ENCODE assay signal across 1 cellular context in the genomic region with DNA sequence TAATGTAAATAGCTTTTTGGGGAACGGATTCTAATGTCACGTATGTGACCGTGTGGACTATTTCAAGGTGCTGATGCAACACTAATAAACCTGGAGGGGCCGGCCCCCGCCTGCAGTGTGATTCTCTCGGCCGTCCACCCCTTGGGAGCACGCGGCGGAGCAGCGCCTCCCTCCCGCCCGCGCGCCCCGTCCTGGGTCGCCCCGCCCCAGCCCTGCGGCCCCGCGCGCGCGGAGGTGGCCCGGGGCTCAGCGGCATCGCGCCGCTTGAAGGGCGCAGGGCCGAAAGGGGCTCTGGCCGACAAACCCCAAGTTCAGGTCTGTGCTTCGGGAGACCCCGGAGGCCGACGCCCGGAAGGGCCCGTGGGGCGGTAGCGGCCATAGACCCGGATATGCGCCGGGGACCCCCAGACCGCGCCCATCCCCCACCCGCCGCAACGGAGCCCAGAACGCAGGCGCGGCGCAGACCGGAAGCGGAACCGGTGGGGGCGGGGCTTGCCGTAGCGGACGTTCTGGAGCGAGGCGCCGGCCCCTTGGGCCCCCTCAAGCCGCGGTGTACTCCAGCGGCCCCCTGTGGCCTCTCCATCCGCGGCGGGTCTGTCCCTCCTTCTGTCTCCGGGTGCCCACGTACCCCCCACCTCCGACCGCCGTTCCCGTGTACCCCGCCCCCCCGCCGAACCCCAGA.
TF ChIP-seq lines count a peak whose summit lies in the region.

A gene with protein sequence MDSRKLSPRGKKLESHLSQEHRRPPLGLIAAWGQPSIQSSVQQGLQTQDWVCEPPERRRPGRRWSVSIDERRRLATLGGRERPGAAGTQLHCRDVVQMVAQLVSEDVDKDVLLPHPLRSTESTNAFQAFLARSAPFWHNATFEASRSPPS (plus strand): TSS at position 495 of the 682 bp plus-strand sequence. CDS start 803 bp downstream, outside the sequence.

TF ChIP-seq in HepG2, 621 proteins besides CTCF, POLR2A, EP300 and RAD21 (continued from another document and continues in another):
- TF ChIP-seq, protein P1, sequence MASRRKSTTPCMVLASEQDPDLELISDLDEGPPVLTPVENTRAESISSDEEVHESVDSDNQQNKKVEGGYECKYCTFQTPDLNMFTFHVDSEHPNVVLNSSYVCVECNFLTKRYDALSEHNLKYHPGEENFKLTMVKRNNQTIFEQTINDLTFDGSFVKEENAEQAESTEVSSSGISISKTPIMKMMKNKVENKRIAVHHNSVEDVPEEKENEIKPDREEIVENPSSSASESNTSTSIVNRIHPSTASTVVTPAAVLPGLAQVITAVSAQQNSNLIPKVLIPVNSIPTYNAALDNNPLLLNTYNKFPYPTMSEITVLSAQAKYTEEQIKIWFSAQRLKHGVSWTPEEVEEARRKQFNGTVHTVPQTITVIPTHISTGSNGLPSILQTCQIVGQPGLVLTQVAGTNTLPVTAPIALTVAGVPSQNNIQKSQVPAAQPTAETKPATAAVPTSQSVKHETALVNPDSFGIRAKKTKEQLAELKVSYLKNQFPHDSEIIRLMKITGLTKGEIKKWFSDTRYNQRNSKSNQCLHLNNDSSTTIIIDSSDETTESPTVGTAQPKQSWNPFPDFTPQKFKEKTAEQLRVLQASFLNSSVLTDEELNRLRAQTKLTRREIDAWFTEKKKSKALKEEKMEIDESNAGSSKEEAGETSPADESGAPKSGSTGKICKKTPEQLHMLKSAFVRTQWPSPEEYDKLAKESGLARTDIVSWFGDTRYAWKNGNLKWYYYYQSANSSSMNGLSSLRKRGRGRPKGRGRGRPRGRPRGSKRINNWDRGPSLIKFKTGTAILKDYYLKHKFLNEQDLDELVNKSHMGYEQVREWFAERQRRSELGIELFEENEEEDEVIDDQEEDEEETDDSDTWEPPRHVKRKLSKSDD (CRISPR knock-in tag; IDR thresholded peaks at IDR 0.05; ENCODE audit: low read depth), result peak; percentile 26; the same call in 1 of the 2 replicates
- peak; percentile 42; the same call in 1 of the 2 replicates for TF ChIP-seq KMT2A (CRISPR knock-in tag; IDR thresholded peaks at IDR 0.05)
- peak; percentile 47; the same call in 1 of the 2 replicates for TF ChIP-seq MIER3 (CRISPR knock-in tag; IDR thresholded peaks at IDR 0.05; ENCODE audit: borderline replicate concordance)
- TF ChIP-seq ZSCAN29 (CRISPR knock-in tag; conservative IDR thresholded peaks at IDR 0.05), result no peak
- no peak for TF ChIP-seq TAF15 (IDR thresholded peaks at IDR 0.05; ENCODE audit: low read depth, low read length, poor library complexity, severe bottlenecking)
- TF ChIP-seq, protein P2, sequence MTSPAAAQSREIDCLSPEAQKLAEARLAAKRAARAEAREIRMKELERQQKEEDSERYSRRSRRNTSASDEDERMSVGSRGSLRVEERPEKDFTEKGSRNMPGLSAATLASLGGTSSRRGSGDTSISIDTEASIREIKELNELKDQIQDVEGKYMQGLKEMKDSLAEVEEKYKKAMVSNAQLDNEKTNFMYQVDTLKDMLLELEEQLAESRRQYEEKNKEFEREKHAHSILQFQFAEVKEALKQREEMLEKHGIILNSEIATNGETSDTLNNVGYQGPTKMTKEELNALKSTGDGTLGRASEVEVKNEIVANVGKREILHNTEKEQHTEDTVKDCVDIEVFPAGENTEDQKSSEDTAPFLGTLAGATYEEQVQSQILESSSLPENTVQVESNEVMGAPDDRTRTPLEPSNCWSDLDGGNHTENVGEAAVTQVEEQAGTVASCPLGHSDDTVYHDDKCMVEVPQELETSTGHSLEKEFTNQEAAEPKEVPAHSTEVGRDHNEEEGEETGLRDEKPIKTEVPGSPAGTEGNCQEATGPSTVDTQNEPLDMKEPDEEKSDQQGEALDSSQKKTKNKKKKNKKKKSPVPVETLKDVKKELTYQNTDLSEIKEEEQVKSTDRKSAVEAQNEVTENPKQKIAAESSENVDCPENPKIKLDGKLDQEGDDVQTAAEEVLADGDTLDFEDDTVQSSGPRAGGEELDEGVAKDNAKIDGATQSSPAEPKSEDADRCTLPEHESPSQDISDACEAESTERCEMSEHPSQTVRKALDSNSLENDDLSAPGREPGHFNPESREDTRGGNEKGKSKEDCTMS (CRISPR knock-in tag; conservative IDR thresholded peaks at IDR 0.05), result no peak
- TF ChIP-seq KDM2A (CRISPR knock-in tag; IDR thresholded peaks at IDR 0.05; ENCODE audit: borderline replicate concordance, low read depth), result peak; percentile 98
- TF ChIP-seq, protein P3, sequence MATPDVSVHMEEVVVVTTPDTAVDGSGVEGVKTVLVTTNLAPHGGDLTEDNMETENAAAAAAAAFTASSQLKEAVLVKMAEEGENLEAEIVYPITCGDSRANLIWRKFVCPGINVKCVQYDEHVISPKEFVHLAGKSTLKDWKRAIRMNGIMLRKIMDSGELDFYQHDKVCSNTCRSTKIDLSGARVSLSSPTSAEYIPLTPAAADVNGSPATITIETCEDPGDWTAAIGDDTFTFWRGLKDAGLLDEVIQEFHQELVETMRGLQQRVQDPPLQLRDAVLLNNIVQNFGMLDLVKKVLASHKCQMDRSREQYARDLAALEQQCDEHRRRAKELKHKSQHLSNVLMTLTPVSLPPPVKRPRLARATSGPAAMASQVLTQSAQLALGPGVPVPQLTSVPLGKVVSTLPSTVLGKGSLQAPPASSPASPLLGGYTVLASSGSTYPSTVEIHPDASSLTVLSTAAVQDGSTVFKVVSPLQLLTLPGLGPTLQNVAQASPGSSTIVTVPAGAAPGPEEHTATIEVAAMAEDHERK (CRISPR knock-in tag; IDR thresholded peaks at IDR 0.05; ENCODE audit: low read depth), result 0 out of 2 replicates have a peak, but pooled peaks have one; percentile 44
- TF ChIP-seq ZNF253 (CRISPR knock-in tag; IDR thresholded peaks at IDR 0.05; ENCODE audit: borderline replicate concordance), result no peak
- 0 out of 2 replicates have a peak, but pooled peaks have one; percentile 27 for TF ChIP-seq ZNF563 (CRISPR knock-in tag; IDR thresholded peaks at IDR 0.05)
- TF ChIP-seq SOX5 (CRISPR knock-in tag; IDR thresholded peaks at IDR 0.05; ENCODE audit: borderline replicate concordance), result 0 out of 2 replicates have a peak, but pooled peaks have one; percentile 6
- 0 out of 2 replicates have a peak, but pooled peaks have one; percentile 33 for TF ChIP-seq GATA4 (IDR thresholded peaks at IDR 0.05; ENCODE audit: borderline replicate concordance, low read depth)
- TF ChIP-seq ZNF839 (CRISPR knock-in tag; IDR thresholded peaks at IDR 0.05; ENCODE audit: borderline replicate concordance), result no peak
- TF ChIP-seq PPARG (CRISPR knock-in tag; conservative IDR thresholded peaks at IDR 0.05), result no peak
- peak; percentile 64; the same call in 1 of the 2 replicates for TF ChIP-seq ZNF547 (CRISPR knock-in tag; IDR thresholded peaks at IDR 0.05)
- TF ChIP-seq, protein P4, sequence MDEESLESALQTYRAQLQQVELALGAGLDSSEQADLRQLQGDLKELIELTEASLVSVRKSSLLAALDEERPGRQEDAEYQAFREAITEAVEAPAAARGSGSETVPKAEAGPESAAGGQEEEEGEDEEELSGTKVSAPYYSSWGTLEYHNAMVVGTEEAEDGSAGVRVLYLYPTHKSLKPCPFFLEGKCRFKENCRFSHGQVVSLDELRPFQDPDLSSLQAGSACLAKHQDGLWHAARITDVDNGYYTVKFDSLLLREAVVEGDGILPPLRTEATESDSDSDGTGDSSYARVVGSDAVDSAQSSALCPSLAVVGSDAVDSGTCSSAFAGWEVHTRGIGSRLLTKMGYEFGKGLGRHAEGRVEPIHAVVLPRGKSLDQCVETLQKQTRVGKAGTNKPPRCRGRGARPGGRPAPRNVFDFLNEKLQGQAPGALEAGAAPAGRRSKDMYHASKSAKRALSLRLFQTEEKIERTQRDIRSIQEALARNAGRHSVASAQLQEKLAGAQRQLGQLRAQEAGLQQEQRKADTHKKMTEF (CRISPR knock-in tag; IDR thresholded peaks at IDR 0.05), result peak; percentile 81; the same call in 1 of the 2 replicates
- TF ChIP-seq ZNF772 (CRISPR knock-in tag; IDR thresholded peaks at IDR 0.05), result 0 out of 2 replicates have a peak, but pooled peaks have one; percentile 10
- no peak for TF ChIP-seq ZNF30 (CRISPR knock-in tag; IDR thresholded peaks at IDR 0.05)
- no peak; the same call in 1 of the 2 replicates for TF ChIP-seq ZNF501 (CRISPR knock-in tag; IDR thresholded peaks at IDR 0.05)
- peak; percentile 46; the same call in 1 of the 2 replicates for TF ChIP-seq FOXC1 (CRISPR knock-in tag; IDR thresholded peaks at IDR 0.05; ENCODE audit: borderline replicate concordance)
- peak; percentile 78 for TF ChIP-seq ASH2L (IDR thresholded peaks at IDR 0.05; ENCODE audit: insufficient read length, low read depth, low read length)
- peak; percentile 89 for TF ChIP-seq ZBTB7B (CRISPR knock-in tag; IDR thresholded peaks at IDR 0.05)
- no peak for TF ChIP-seq RFX5 (IDR thresholded peaks at IDR 0.05; ENCODE audit: low read depth, low read length)
- TF ChIP-seq FOXO1 (CRISPR knock-in tag; IDR thresholded peaks at IDR 0.05), result no peak
- TF ChIP-seq, protein P5, sequence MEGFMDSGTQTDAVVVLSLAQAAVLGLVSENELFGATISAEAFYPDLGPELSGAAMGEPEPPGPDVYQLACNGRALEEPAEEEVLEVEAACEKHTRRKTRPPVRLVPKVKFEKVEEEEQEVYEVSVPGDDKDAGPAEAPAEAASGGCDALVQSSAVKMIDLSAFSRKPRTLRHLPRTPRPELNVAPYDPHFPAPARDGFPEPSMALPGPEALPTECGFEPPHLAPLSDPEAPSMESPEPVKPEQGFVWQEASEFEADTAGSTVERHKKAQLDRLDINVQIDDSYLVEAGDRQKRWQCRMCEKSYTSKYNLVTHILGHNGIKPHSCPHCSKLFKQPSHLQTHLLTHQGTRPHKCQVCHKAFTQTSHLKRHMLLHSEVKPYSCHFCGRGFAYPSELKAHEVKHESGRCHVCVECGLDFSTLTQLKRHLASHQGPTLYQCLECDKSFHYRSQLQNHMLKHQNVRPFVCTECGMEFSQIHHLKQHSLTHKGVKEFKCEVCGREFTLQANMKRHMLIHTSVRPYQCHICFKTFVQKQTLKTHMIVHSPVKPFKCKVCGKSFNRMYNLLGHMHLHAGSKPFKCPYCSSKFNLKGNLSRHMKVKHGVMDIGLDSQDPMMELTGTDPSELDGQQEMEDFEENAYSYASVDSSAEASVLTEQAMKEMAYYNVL (CRISPR knock-in tag; IDR thresholded peaks at IDR 0.05; ENCODE audit: borderline replicate concordance), result peak; percentile 43; the same call in 1 of the 2 replicates
- TF ChIP-seq KAT8 (CRISPR knock-in tag; IDR thresholded peaks at IDR 0.05), result peak; percentile 89
- no peak for TF ChIP-seq ZKSCAN5 (CRISPR knock-in tag; IDR thresholded peaks at IDR 0.05)
- peak; percentile 85 for TF ChIP-seq GATAD1 (CRISPR knock-in tag; IDR thresholded peaks at IDR 0.05)
- TF ChIP-seq SETDB1 (CRISPR knock-in tag; IDR thresholded peaks at IDR 0.05; ENCODE audit: borderline replicate concordance), result no peak
- peak; percentile 55 for TF ChIP-seq PRPF4 (IDR thresholded peaks at IDR 0.05; ENCODE audit: low read depth, low read length, poor library complexity, severe bottlenecking)
- peak; percentile 89 for TF ChIP-seq ELF1 (CRISPR knock-in tag; IDR thresholded peaks at IDR 0.05)
- TF ChIP-seq ZSCAN9 (CRISPR knock-in tag; IDR thresholded peaks at IDR 0.05; ENCODE audit: borderline replicate concordance), result no peak
- TF ChIP-seq, protein P6, sequence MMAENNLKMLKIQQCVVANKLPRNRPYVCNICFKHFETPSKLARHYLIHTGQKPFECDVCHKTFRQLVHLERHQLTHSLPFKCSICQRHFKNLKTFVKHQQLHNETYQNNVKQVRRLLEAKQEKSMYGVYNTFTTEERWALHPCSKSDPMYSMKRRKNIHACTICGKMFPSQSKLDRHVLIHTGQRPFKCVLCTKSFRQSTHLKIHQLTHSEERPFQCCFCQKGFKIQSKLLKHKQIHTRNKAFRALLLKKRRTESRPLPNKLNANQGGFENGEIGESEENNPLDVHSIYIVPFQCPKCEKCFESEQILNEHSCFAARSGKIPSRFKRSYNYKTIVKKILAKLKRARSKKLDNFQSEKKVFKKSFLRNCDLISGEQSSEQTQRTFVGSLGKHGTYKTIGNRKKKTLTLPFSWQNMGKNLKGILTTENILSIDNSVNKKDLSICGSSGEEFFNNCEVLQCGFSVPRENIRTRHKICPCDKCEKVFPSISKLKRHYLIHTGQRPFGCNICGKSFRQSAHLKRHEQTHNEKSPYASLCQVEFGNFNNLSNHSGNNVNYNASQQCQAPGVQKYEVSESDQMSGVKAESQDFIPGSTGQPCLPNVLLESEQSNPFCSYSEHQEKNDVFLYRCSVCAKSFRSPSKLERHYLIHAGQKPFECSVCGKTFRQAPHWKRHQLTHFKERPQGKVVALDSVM (CRISPR knock-in tag; IDR thresholded peaks at IDR 0.05), result 0 out of 2 replicates have a peak, but pooled peaks have one; percentile 4
- peak; percentile 80 for TF ChIP-seq POLR2AphosphoS5 (IDR thresholded peaks at IDR 0.05; ENCODE audit: low read depth, low read length)
- TF ChIP-seq ATF7-NPFF (CRISPR knock-in tag; IDR thresholded peaks at IDR 0.05; ENCODE audit: low read depth), result peak; percentile 56
- TF ChIP-seq, protein P7, sequence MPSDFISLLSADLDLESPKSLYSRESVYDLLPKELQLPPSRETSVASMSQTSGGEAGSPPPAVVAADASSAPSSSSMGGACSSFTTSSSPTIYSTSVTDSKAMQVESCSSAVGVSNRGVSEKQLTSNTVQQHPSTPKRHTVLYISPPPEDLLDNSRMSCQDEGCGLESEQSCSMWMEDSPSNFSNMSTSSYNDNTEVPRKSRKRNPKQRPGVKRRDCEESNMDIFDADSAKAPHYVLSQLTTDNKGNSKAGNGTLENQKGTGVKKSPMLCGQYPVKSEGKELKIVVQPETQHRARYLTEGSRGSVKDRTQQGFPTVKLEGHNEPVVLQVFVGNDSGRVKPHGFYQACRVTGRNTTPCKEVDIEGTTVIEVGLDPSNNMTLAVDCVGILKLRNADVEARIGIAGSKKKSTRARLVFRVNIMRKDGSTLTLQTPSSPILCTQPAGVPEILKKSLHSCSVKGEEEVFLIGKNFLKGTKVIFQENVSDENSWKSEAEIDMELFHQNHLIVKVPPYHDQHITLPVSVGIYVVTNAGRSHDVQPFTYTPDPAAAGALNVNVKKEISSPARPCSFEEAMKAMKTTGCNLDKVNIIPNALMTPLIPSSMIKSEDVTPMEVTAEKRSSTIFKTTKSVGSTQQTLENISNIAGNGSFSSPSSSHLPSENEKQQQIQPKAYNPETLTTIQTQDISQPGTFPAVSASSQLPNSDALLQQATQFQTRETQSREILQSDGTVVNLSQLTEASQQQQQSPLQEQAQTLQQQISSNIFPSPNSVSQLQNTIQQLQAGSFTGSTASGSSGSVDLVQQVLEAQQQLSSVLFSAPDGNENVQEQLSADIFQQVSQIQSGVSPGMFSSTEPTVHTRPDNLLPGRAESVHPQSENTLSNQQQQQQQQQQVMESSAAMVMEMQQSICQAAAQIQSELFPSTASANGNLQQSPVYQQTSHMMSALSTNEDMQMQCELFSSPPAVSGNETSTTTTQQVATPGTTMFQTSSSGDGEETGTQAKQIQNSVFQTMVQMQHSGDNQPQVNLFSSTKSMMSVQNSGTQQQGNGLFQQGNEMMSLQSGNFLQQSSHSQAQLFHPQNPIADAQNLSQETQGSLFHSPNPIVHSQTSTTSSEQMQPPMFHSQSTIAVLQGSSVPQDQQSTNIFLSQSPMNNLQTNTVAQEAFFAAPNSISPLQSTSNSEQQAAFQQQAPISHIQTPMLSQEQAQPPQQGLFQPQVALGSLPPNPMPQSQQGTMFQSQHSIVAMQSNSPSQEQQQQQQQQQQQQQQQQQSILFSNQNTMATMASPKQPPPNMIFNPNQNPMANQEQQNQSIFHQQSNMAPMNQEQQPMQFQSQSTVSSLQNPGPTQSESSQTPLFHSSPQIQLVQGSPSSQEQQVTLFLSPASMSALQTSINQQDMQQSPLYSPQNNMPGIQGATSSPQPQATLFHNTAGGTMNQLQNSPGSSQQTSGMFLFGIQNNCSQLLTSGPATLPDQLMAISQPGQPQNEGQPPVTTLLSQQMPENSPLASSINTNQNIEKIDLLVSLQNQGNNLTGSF (CRISPR knock-in tag; IDR thresholded peaks at IDR 0.05), result peak; percentile 7; the same call in 1 of the 2 replicates
- TF ChIP-seq, protein P8, sequence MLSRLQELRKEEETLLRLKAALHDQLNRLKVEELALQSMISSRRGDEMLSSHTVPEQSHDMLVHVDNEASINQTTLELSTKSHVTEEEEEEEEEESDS (CRISPR knock-in tag; IDR thresholded peaks at IDR 0.05; ENCODE audit: borderline replicate concordance), result no peak
- TF ChIP-seq AHR (CRISPR knock-in tag; IDR thresholded peaks at IDR 0.05), result peak; percentile 48; the same call in 1 of the 2 replicates
- peak; percentile 77 for TF ChIP-seq SP2 (CRISPR knock-in tag; IDR thresholded peaks at IDR 0.05)
